26 cellular contexts compared by ENCODE assay signal in genomic region chr7:42055171-42055570, GRCh38.
DNase-seq lines count a peak whose midpoint lies in the region; FAIRE-seq and TF ChIP-seq lines count a peak whose summit lies in the region.
"Had no signal": no experiment of that assay in that cellular context is flagged by ENCODE, and none has a peak within 500 bp of the region (broad histone marks: within the 10 kb centered on the region; RNA-seq: fewer than 3 reads in every experiment).

No MANE protein-coding gene starts in this region.

- H3K79me2 ChIP-seq in Karpas-422 (ENCODE audit: low read length), result no peaks in the 10 kb centered on the region

- no peak overlapping the region for H3K4me2 ChIP-seq in Karpas-422 (ENCODE audit: low read depth, low read length, poor library complexity, severe bottlenecking)
- H3K4me2 ChIP-seq: BLaER1 treated with 17β-estradiol and CSF1 and Interleukin-3, amounts not matched to agents 10 nM and 100 nM had no signal

- H2AFZ ChIP-seq in Karpas-422 (ENCODE audit: low read length), result no peak overlapping the region

- no peak for TF ChIP-seq EP300 in ovary (IDR thresholded peaks at IDR 0.05)

- peak; percentile 2 for DNase-seq in NCI-H2171 treated with DMSO at 0.1 percent for 48 hours (lab: John Stamatoyannopoulos, UW)
- DNase-seq in NCI-H2171 (lab: John Stamatoyannopoulos, UW), result no peak
- peak; percentile 13 for DNase-seq in astrocyte of the cerebellum (ENCODE audit: low read depth)
- DNase-seq in iris pigment epithelial cell (ENCODE audit: low read depth), result peak; percentile 49
- no peak for DNase-seq in GM12891 (ENCODE audit: insufficient read length, low spot score)
- no peak for DNase-seq in ovary
- DNase-seq in Karpas-422, result no peak
- no peak for DNase-seq in breast epithelium (ENCODE audit: low spot score in 2 of 2)
- DNase-seq: 8988T; Caco-2; CD4-positive, alpha-beta memory T cell; DMS153; MM.1S; NCI-H1048; NCI-H1417 treated with DMSO at 0.1 percent for 48 hours; NCI-H187; NCI-H2107; NCI-H226; NCI-H524; NCI-H82; Peyer's patch had no signal

- no peaks in the 10 kb centered on the region for H4K20me1 ChIP-seq in Karpas-422 (ENCODE audit: insufficient read depth, low read depth, low read length)
- H4K20me1 ChIP-seq: BLaER1 treated with 17β-estradiol and CSF1 and Interleukin-3, amounts not matched to agents 10 nM and 100 nM had no signal

- no peaks in the 10 kb centered on the region for H3K9me2 ChIP-seq in Karpas-422 (replicated peaks; ENCODE audit: insufficient read depth, low read length)

- H3K4me3 ChIP-seq in astrocyte of the cerebellum (ENCODE audit: low read depth, low read length) (no peak overlapping the region), ovary (no peak overlapping the region), Karpas-422 (ENCODE audit: low read length) (no peak overlapping the region), breast epithelium (no peak overlapping the region)
- H3K4me3 ChIP-seq: BLaER1 treated with 17β-estradiol and CSF1 and Interleukin-3, amounts not matched to agents 10 nM and 100 nM; Peyer's patch; SJSA1 had no signal

- no peaks in the 10 kb centered on the region for H3K36me3 ChIP-seq in ovary
- no peaks in the 10 kb centered on the region for H3K36me3 ChIP-seq in Karpas-422 (ENCODE audit: insufficient read depth, low read length)
- H3K36me3 ChIP-seq in breast epithelium, result no peaks in the 10 kb centered on the region
- H3K36me3 ChIP-seq: Peyer's patch, SJSA1 had no signal

- WGBS in ovary, 3 donors, result 53 to 71% (median 62%) methylated on average over 5 of the region's 5 CpGs

- H3K9me3 ChIP-seq in ovary, result no peaks in the 10 kb centered on the region
- no peaks in the 10 kb centered on the region for H3K9me3 ChIP-seq in Karpas-422 (ENCODE audit: low read length)
- H3K9me3 ChIP-seq in breast epithelium, result no peaks in the 10 kb centered on the region
- H3K9me3 ChIP-seq: Peyer's patch, SJSA1 had no signal

- in situ Hi-C loops in astrocyte of the cerebellum (cut with HindIII; ENCODE audit: low sequenced_read_pairs), result no loop called here

- no peak for TF ChIP-seq CTCF in astrocyte of the cerebellum (IDR thresholded peaks at IDR 0.05; ENCODE audit: low read depth, low read length, missing control alignments)
- TF ChIP-seq CTCF in ovary (IDR thresholded peaks at IDR 0.05), result no peak
- TF ChIP-seq CTCF in breast epithelium (IDR thresholded peaks at IDR 0.05), result no peak

- FAIRE-seq in GM12891 (lab: Jason Lieb, UNC), result no peak
- FAIRE-seq: G401.6, GM18507, GM19239 had no signal

- H3K9ac ChIP-seq in Karpas-422 (ENCODE audit: low read length), result no peak overlapping the region
- H3K9ac ChIP-seq: BLaER1 treated with 17β-estradiol and CSF1 and Interleukin-3, amounts not matched to agents 10 nM and 100 nM had no signal

- intact Hi-C loops in ovary (cut with DNase I), result no loop called here
- intact Hi-C loops in breast epithelium (cut with DNase I; ENCODE audit: low total_unique reads), result no loop called here

- TF ChIP-seq POLR2A in GM12891 (IDR thresholded peaks at IDR 0.05; ENCODE audit: low read depth, low read length), result no peak
- no peak for TF ChIP-seq POLR2A in ovary (IDR thresholded peaks at IDR 0.05)
- no peak for TF ChIP-seq POLR2A in breast epithelium (IDR thresholded peaks at IDR 0.05)

- H3K27ac ChIP-seq in ovary (no peak overlapping the region), Karpas-422 (ENCODE audit: low read length) (no peak overlapping the region), breast epithelium (no peak overlapping the region)
- H3K27ac ChIP-seq: BLaER1 treated with 17β-estradiol and CSF1 and Interleukin-3, amounts not matched to agents 10 nM and 100 nM; Peyer's patch; SJSA1 had no signal

- H3K27me3 ChIP-seq in ovary (peaks cover 3% of the 10 kb centered on the region), Karpas-422 (ENCODE audit: low read length) (no peaks in the 10 kb centered on the region), breast epithelium (no peaks in the 10 kb centered on the region)
- H3K27me3 ChIP-seq: BLaER1 treated with 17β-estradiol and CSF1 and Interleukin-3, amounts not matched to agents 10 nM and 100 nM; Peyer's patch; SJSA1 had no signal

- H3K4me1 ChIP-seq in ovary (ENCODE audit: insufficient read depth) (no peaks in the 10 kb centered on the region), Karpas-422 (ENCODE audit: low read length) (no peaks in the 10 kb centered on the region), breast epithelium (no peaks in the 10 kb centered on the region)
- H3K4me1 ChIP-seq: Caco-2, Peyer's patch, SJSA1 had no signal

TF ChIP-seq in GM12891, 5 proteins besides CTCF, POLR2A, EP300 and RAD21:
- TF ChIP-seq TAF1 (IDR thresholded peaks at IDR 0.05; ENCODE audit: low read depth, low read length) (no peak), POU2F2 (IDR thresholded peaks at IDR 0.05; ENCODE audit: low read depth, low read length) (no peak), PAX5 (IDR thresholded peaks at IDR 0.05; ENCODE audit: insufficient read depth, low read length, severe bottlenecking) (no peak), SPI1 (IDR thresholded peaks at IDR 0.05; ENCODE audit: low read depth, low read length) (no peak), POLR2AphosphoS5 (IDR thresholded peaks at IDR 0.05; ENCODE audit: low read depth, low read length) (no peak)

Comparison
In these comparisons a context has a peak if more than half of its experiments do, and no peak if none do; other contexts are left out.
1. DNase-seq: peak in NCI-H2171 treated with DMSO at 0.1 percent for 48 hours (single experiment), astrocyte of the cerebellum (single experiment) and iris pigment epithelial cell (single experiment); none in NCI-H2171 (single experiment), GM12891 (single experiment), ovary (0 of 5), Karpas-422 (single experiment) and breast epithelium (0 of 2).